2 cellular contexts compared by ENCODE assay signal in genomic region chr19:41981724-41982123, GRCh38.
TF ChIP-seq lines count a peak whose summit lies in the region.

No MANE protein-coding gene starts in this region.

TF ChIP-seq in HepG2, 621 proteins besides CTCF, POLR2A, EP300 and RAD21:
- TF ChIP-seq GZF1 (CRISPR knock-in tag; IDR thresholded peaks at IDR 0.05) (no peak), RFX3 (CRISPR knock-in tag; IDR thresholded peaks at IDR 0.05) (no peak), SNAPC2 (CRISPR knock-in tag; IDR thresholded peaks at IDR 0.05) (no peak), MNT (IDR thresholded peaks at IDR 0.05) (0 out of 2 replicates have a peak, but pooled peaks have one; percentile 31)
- TF ChIP-seq, protein P1, sequence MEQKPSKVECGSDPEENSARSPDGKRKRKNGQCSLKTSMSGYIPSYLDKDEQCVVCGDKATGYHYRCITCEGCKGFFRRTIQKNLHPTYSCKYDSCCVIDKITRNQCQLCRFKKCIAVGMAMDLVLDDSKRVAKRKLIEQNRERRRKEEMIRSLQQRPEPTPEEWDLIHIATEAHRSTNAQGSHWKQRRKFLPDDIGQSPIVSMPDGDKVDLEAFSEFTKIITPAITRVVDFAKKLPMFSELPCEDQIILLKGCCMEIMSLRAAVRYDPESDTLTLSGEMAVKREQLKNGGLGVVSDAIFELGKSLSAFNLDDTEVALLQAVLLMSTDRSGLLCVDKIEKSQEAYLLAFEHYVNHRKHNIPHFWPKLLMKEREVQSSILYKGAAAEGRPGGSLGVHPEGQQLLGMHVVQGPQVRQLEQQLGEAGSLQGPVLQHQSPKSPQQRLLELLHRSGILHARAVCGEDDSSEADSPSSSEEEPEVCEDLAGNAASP (CRISPR knock-in tag; IDR thresholded peaks at IDR 0.05; ENCODE audit: borderline replicate concordance), result no peak

TF ChIP-seq in SK-N-SH, 30 proteins besides CTCF, POLR2A, EP300 and RAD21:
- TF ChIP-seq, protein P2, sequence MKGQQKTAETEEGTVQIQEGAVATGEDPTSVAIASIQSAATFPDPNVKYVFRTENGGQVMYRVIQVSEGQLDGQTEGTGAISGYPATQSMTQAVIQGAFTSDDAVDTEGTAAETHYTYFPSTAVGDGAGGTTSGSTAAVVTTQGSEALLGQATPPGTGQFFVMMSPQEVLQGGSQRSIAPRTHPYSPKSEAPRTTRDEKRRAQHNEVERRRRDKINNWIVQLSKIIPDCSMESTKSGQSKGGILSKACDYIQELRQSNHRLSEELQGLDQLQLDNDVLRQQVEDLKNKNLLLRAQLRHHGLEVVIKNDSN (IDR thresholded peaks at IDR 0.05; ENCODE audit: borderline replicate concordance, low read depth), result no peak
TF ChIP-seq in SK-N-SH: peak in this region for 0.
